ENCODE assay signal across 9 cellular contexts in genomic region chr4:106036334-106036733, GRCh38.
"Had no signal": no experiment of that assay in that cellular context is flagged by ENCODE, and none has a peak within 500 bp of the region (broad histone marks: within the 10 kb centered on the region; RNA-seq: fewer than 3 reads in every experiment).

No MANE protein-coding gene starts in this region.

- H3K9ac ChIP-seq: GM23248 had no signal

- H3K9me3 Mint-ChIP-seq: HFFc6 had no signal

- H3K4me3 Mint-ChIP-seq: HFFc6 had no signal

- DNase-seq: GM23248, GOT3, H7, HFFc6, IMR-90, KG1 had no signal

- H3K27ac ChIP-seq: GM23248, HL-60 had no signal

- H3K9me3 ChIP-seq: HAP-1 had no signal

- H3K27ac Mint-ChIP-seq: HFFc6 had no signal

- H3K36me3 ChIP-seq: HAP-1 had no signal

- H2AFZ ChIP-seq: GM23248 had no signal

- H3K4me3 ChIP-seq: GM23248, HAP-1, K562 had no signal
